8 cellular contexts compared by ENCODE assay signal in genomic region chr1:50959303-50959912, GRCh38. TPM values are rescaled to one million over a fixed set of nuclear protein-coding genes. Genes with fewer than 3 reads are reported as not detected.
DNase-seq lines count a peak whose midpoint lies in the region; ATAC-seq and TF ChIP-seq lines count a peak whose summit lies in the region.

No MANE protein-coding gene starts in this region.

- H3K27me3 Mint-ChIP-seq in T-helper 17 cell (no peaks in the 10 kb centered on the region), natural killer cell (ENCODE audit: low read depth in 2 of 2) (no peaks in the 10 kb centered on the region)

- peak overlapping the region; percentile 93 for H3K27ac ChIP-seq in epithelial cell of prostate

- peak in 4 of 6 experiments; percentile 44 to 62 (median 55) for DNase-seq in stimulated activated naive CD4-positive, alpha-beta T cell (lab: John Stamatoyannopoulos, UW)
- DNase-seq in stimulated activated naive CD4-positive, alpha-beta T cell treated with Interleukin-2 at 50 U/mL for 16 hours (lab: John Stamatoyannopoulos, UW) = no peak
- DNase-seq in T-helper 17 cell (no peak), epithelial cell of prostate (ENCODE audit: low read depth, low spot score) (no peak), natural killer cell (no peak)
- no peak for DNase-seq in activated effector memory CD4-positive, alpha-beta T cell treated with anti-CD3 and anti-CD28 coated beads, Interleukin-2, amount 50 U/mL, for 16 hours

- ATAC-seq in HG03460 (IDR thresholded peaks at IDR 0.05; ENCODE audit: unreplicated experiment) (peak; percentile 9), T-helper 17 cell (peak; percentile 28), natural killer cell (peak; percentile 10 to 30 (median 10)), GM18520 (IDR thresholded peaks at IDR 0.05; ENCODE audit: unreplicated experiment) (no peak)

- H3K4me1 Mint-ChIP-seq in T-helper 17 cell = peaks cover 22% of the 10 kb centered on the region
- peaks cover 20 to 28% of the 10 kb centered on the region in 2 donors for H3K4me1 Mint-ChIP-seq in natural killer cell

- H3K27ac Mint-ChIP-seq in T-helper 17 cell (peak overlapping the region; percentile 95), natural killer cell (peak overlapping the region; percentile 26 to 74)

- intact Hi-C loops in natural killer cell (cut with micrococcal nuclease) = no loop called here

- no peak for TF ChIP-seq CTCF in natural killer cell (IDR thresholded peaks at IDR 0.05)

- H3K36me3 Mint-ChIP-seq in T-helper 17 cell (ENCODE audit: low read depth) (peaks cover 3% of the 10 kb centered on the region), natural killer cell (no peaks in the 10 kb centered on the region)

- H3K9me3 ChIP-seq in T-helper 17 cell (ENCODE audit: control insufficient read depth, low read length, poor library complexity, severe bottlenecking) = no peaks in the 10 kb centered on the region

- no peaks in the 10 kb centered on the region for H3K9me3 Mint-ChIP-seq in natural killer cell

- peak overlapping the region; percentile 100 for H3K4me3 Mint-ChIP-seq in T-helper 17 cell
- peak overlapping the region; percentile 71 for H3K4me3 Mint-ChIP-seq in natural killer cell

RNA-seq across cellular contexts. Expression of gene FAF1, which starts 0.7 kb away (rescaled TPM):
- total RNA-seq in T-helper 17 cell (10 to 100 TPM; 45.8 to 50.1 TPM), natural killer cell (10 to 100 TPM; 56.8 to 59.7 (median 57.2) TPM)

RNA-seq across cellular contexts. Expression of gene CDKN2C, which starts 10.6 kb away (rescaled TPM):
- total RNA-seq in T-helper 17 cell = 1 to 10 TPM; 7.7 to 8.2 TPM
- total RNA-seq in natural killer cell = 10 to 100 TPM; 17.1 to 21.9 (median 19.0) TPM

Comparison
In these comparisons a context has a peak if more than half of its experiments do, and no peak if none do; other contexts are left out.
1. DNase-seq: peak in stimulated activated naive CD4-positive, alpha-beta T cell (4 of 6); none in stimulated activated naive CD4-positive, alpha-beta T cell treated with Interleukin-2 at 50 U/mL for 16 hours (single experiment), T-helper 17 cell (0 of 3), epithelial cell of prostate (single experiment), natural killer cell (single experiment) and activated effector memory CD4-positive, alpha-beta T cell treated with anti-CD3 and anti-CD28 coated beads, Interleukin-2, amount 50 U/mL, for 16 hours (single experiment).